1 cellular context compared by ENCODE assay signal in genomic region chr7:98418271-98418635, GRCh38.
TF ChIP-seq lines count a peak whose summit lies in the region.

No MANE protein-coding gene starts in this region.

TF ChIP-seq in GM23338, 12 proteins besides CTCF, POLR2A, EP300 and RAD21 (continued from another document):
- TF ChIP-seq ZNF462 (CRISPR knock-in tag; IDR thresholded peaks at IDR 0.05) = no peak
- no peak for TF ChIP-seq EZH2 (IDR thresholded peaks at IDR 0.05; ENCODE audit: low read depth, unreplicated experiment)
- no peak for TF ChIP-seq EZH2phosphoT487 (IDR thresholded peaks at IDR 0.05; ENCODE audit: unreplicated experiment)
- TF ChIP-seq STAT1 (IDR thresholded peaks at IDR 0.05; ENCODE audit: unreplicated experiment) = no peak
- TF ChIP-seq ZNF331 (CRISPR knock-in tag; IDR thresholded peaks at IDR 0.05; ENCODE audit: low read depth) = no peak
- TF ChIP-seq CREB1 (CRISPR knock-in tag; IDR thresholded peaks at IDR 0.05; ENCODE audit: low read depth) = no peak
